In the genomic region with DNA sequence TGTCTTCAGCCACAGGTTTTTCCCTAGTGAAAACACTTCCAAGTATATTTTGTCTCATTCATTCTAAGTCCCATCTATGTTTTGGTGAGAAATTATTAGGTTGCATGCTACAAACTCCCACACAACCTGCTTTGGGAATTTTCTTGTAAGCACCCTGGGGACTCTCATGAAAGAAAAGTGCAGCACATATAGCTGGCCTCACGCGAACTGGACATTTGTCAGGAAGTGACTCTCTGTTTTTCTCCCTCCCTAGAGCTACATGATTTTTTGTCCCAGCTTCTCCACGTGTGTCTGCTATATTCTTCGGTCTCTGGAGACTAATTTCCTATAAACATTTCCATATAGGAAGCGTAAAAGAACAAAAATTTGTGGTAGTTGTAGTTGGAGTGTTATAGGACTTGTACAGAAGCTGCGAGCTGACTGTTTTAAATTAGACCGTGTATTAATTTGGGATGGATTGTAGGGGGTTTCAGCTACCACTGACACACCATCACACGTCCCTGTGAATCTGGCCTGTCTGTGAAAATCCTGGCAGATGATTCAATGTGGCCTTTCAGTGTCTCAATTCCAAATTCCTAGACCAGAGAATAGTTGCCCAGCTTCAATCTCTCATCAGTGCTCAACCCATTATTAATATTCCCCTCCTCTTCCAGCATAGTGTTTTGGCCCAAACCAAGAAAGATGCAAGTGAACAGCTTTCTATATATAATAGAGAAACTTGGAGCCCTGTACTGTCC, we compare ENCODE assay signal across 2 cellular contexts.
TF ChIP-seq lines count a peak whose summit lies in the region.

No MANE protein-coding gene starts in this region.

TF ChIP-seq in IMR-90, 13 proteins besides CTCF, POLR2A, EP300 and RAD21:
- no peak for TF ChIP-seq CEBPB (IDR thresholded peaks at IDR 0.05; ENCODE audit: low read depth, low read length)
- TF ChIP-seq, protein P1, sequence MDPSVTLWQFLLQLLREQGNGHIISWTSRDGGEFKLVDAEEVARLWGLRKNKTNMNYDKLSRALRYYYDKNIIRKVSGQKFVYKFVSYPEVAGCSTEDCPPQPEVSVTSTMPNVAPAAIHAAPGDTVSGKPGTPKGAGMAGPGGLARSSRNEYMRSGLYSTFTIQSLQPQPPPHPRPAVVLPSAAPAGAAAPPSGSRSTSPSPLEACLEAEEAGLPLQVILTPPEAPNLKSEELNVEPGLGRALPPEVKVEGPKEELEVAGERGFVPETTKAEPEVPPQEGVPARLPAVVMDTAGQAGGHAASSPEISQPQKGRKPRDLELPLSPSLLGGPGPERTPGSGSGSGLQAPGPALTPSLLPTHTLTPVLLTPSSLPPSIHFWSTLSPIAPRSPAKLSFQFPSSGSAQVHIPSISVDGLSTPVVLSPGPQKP (IDR thresholded peaks at IDR 0.05; ENCODE audit: borderline replicate concordance, low read depth, low read length), result no peak
- no peak for TF ChIP-seq MAZ (IDR thresholded peaks at IDR 0.05; ENCODE audit: borderline replicate concordance, low read depth, low read length)
- no peak for TF ChIP-seq CHD1 (IDR thresholded peaks at IDR 0.05; ENCODE audit: low read depth, low read length)
- TF ChIP-seq NFE2L2 (IDR thresholded peaks at IDR 0.05; ENCODE audit: low read depth, low read length), result no peak
- TF ChIP-seq MXI1 (IDR thresholded peaks at IDR 0.05; ENCODE audit: borderline replicate concordance, low read depth, low read length), result no peak
- TF ChIP-seq SMC3 (IDR thresholded peaks at IDR 0.05; ENCODE audit: low read depth, low read length), result no peak
- TF ChIP-seq MAFK (IDR thresholded peaks at IDR 0.05; ENCODE audit: low read depth, low read length), result no peak
- no peak for TF ChIP-seq RCOR1 (IDR thresholded peaks at IDR 0.05; ENCODE audit: insufficient replicate concordance, low read length)
- no peak for TF ChIP-seq FOS (IDR thresholded peaks at IDR 0.05; ENCODE audit: low read depth, low read length)
- TF ChIP-seq RFX5 (IDR thresholded peaks at IDR 0.05; ENCODE audit: low read depth, low read length), result no peak
- TF ChIP-seq USF2 (IDR thresholded peaks at IDR 0.05; ENCODE audit: low read depth, low read length), result no peak
- no peak for TF ChIP-seq BHLHE40 (IDR thresholded peaks at IDR 0.05; ENCODE audit: low read depth, low read length)

TF ChIP-seq in HepG2, 621 proteins besides CTCF, POLR2A, EP300 and RAD21:
- TF ChIP-seq, protein P2, sequence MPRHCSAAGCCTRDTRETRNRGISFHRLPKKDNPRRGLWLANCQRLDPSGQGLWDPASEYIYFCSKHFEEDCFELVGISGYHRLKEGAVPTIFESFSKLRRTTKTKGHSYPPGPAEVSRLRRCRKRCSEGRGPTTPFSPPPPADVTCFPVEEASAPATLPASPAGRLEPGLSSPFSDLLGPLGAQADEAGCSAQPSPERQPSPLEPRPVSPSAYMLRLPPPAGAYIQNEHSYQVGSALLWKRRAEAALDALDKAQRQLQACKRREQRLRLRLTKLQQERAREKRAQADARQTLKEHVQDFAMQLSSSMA (CRISPR knock-in tag; IDR thresholded peaks at IDR 0.05), result no peak
- no peak for TF ChIP-seq CBX2 (IDR thresholded peaks at IDR 0.05; ENCODE audit: low read depth, low read length)
- no peak for TF ChIP-seq CBX2 (CRISPR knock-in tag; IDR thresholded peaks at IDR 0.05; ENCODE audit: low read depth)
- TF ChIP-seq ASH2L (IDR thresholded peaks at IDR 0.05; ENCODE audit: insufficient read length, low read depth, low read length), result no peak
- TF ChIP-seq SMC3 (IDR thresholded peaks at IDR 0.05; ENCODE audit: low read length), result no peak
- TF ChIP-seq CENPX (CRISPR knock-in tag; IDR thresholded peaks at IDR 0.05), result no peak
- no peak for TF ChIP-seq KLF16 (CRISPR knock-in tag; IDR thresholded peaks at IDR 0.05)
- no peak for TF ChIP-seq JDP2 (CRISPR knock-in tag; IDR thresholded peaks at IDR 0.05; ENCODE audit: borderline replicate concordance)
- no peak for TF ChIP-seq ZNF543 (CRISPR knock-in tag; IDR thresholded peaks at IDR 0.05)
- TF ChIP-seq, protein P3, sequence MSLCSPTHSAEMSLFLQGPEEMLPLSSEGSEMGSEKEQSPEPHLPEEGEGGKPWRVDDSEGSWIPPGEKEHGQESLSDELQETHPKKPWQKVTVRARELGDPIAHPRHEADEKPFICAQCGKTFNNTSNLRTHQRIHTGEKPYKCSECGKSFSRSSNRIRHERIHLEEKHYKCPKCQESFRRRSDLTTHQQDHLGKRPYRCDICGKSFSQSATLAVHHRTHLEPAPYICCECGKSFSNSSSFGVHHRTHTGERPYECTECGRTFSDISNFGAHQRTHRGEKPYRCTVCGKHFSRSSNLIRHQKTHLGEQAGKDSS (CRISPR knock-in tag; IDR thresholded peaks at IDR 0.05; ENCODE audit: borderline replicate concordance, low read depth), result no peak
